Comparison of ENCODE assay signal across 9 cellular contexts in genomic region chr13:110911880-110912279, GRCh38. TPM values are rescaled to one million over a fixed set of nuclear protein-coding genes. Genes with fewer than 3 reads are reported as not detected.
DNase-seq lines count a peak whose midpoint lies in the region; ATAC-seq, FAIRE-seq and TF ChIP-seq lines count a peak whose summit lies in the region.
"Had no signal": no experiment of that assay in that cellular context is flagged by ENCODE, and none has a peak within 500 bp of the region (broad histone marks: within the 10 kb centered on the region; RNA-seq: fewer than 3 reads in every experiment).

No MANE protein-coding gene starts in this region.

- H3K4me1 ChIP-seq in GM23248 (ENCODE audit: insufficient read depth) (peaks cover 36% of the 10 kb centered on the region), PC-3 (ENCODE audit: insufficient read depth, low read length) (peaks cover 60% of the 10 kb centered on the region), endothelial cell of umbilical vein (ENCODE audit: control insufficient read depth, extremely low read depth, insufficient read depth, low read length) (peaks cover 20% of the 10 kb centered on the region), psoas muscle (peaks cover 59% of the 10 kb centered on the region), ovary (ENCODE audit: insufficient read depth) (peaks cover 36% of the 10 kb centered on the region)

- BruUV-seq in PC-3 (replicated peaks; lab: Mats Ljungman, UMichigan) (no TSS peak), endothelial cell of umbilical vein (replicated peaks; lab: Mats Ljungman, UMichigan) (no TSS peak)

- H3K4me2 ChIP-seq in GM23248 (ENCODE audit: unreplicated experiment) (peak overlapping the region; percentile 96), PC-3 (ENCODE audit: low read length) (peak overlapping the region; percentile 87), endothelial cell of umbilical vein (ENCODE audit: insufficient read depth, low read length) (peak overlapping the region; percentile 96)

- H2AFZ ChIP-seq in GM23248: no peak overlapping the region
- no peak overlapping the region for H2AFZ ChIP-seq in PC-3 (ENCODE audit: low read length)
- no peak overlapping the region for H2AFZ ChIP-seq in endothelial cell of umbilical vein (ENCODE audit: low read depth, low read length)

- intact Hi-C loops in PC-3 (cut with micrococcal nuclease): loop anchor here (10.0 kb wide), 2 partner anchors 243 to 303 kb away; no protein-coding TSS in a partner anchor
- intact Hi-C loops in endothelial cell of umbilical vein (cut with micrococcal nuclease): no loop called here
- intact Hi-C loops in psoas muscle (cut with DNase I): loop anchor here (2.0 to 10.0 kb wide), 3 partner anchors 41 to 303 kb away; partner anchors contain the start of gene ING1 (in 1 of the 2)
- intact Hi-C loops in ovary (cut with DNase I): loop anchor here (5.0 to 10.0 kb wide), 9 partner anchors 40 to 313 kb away; partner anchors contain the start of genes ING1 (in 1 of the 4) and NAXD (in 1 of the 4)
- intact Hi-C loops in left cardiac atrium (cut with DNase I): loop anchor here in 1 of 2 donors (10.0 kb wide), 1 partner anchor 303 kb away; no protein-coding TSS in a partner anchor

- no peaks in the 10 kb centered on the region for H3K9me1 ChIP-seq in endothelial cell of umbilical vein (replicated peaks; ENCODE audit: control insufficient read depth, extremely low read depth, insufficient read depth, low read length)

- H3K4me3 ChIP-seq in GM23248 (peak overlapping the region; percentile 87), PC-3 (ENCODE audit: low read length) (peak overlapping the region; percentile 98), endothelial cell of umbilical vein (replicated peaks in 1 of 3; ENCODE audit: insufficient read depth in 1 of 3, low read depth in 1 of 3, low read length in 3 of 3) (no peak overlapping the region), psoas muscle (peak overlapping the region; percentile 89), ovary (no peak overlapping the region)

- in situ Hi-C loops in GM23248 (cut with MboI): no loop called here

- no peaks in the 10 kb centered on the region for H3K27me3 ChIP-seq in GM23248 (replicated peaks; ENCODE audit: insufficient read depth)
- H3K27me3 ChIP-seq in PC-3 (ENCODE audit: low read length): no peaks in the 10 kb centered on the region
- no peaks in the 10 kb centered on the region for H3K27me3 ChIP-seq in endothelial cell of umbilical vein (ENCODE audit: control insufficient read depth in 2 of 2, insufficient read depth in 2 of 2, low read length in 2 of 2)
- no peaks in the 10 kb centered on the region for H3K27me3 ChIP-seq in psoas muscle (ENCODE audit: insufficient read depth in 3 of 3, low read length in 2 of 3)
- H3K27me3 ChIP-seq in ovary: no peaks in the 10 kb centered on the region

- peaks cover 33% of the 10 kb centered on the region for H3F3A ChIP-seq in GM23248 (ENCODE audit: insufficient read depth)
- H3F3A ChIP-seq in PC-3 (ENCODE audit: low read length, unreplicated experiment): peaks cover 3% of the 10 kb centered on the region

- H3K27ac ChIP-seq in GM23248: peak overlapping the region; percentile 96
- peak overlapping the region; percentile 84 for H3K27ac ChIP-seq in PC-3 (ENCODE audit: low read length)
- H3K27ac ChIP-seq in endothelial cell of umbilical vein (ENCODE audit: insufficient read depth, low read depth, low read length): no peak overlapping the region
- peak overlapping the region; percentile 99 for H3K27ac ChIP-seq in psoas muscle
- no peak overlapping the region for H3K27ac ChIP-seq in ovary

- H3K79me2 ChIP-seq in GM23248 (ENCODE audit: insufficient read depth) (peaks cover 70% of the 10 kb centered on the region), PC-3 (ENCODE audit: low read length) (peaks cover 75% of the 10 kb centered on the region), endothelial cell of umbilical vein (ENCODE audit: control insufficient read depth, insufficient read depth, low read length) (peaks cover 71% of the 10 kb centered on the region)

- CTCF ChIA-PET in PC-3 (lab: Charles Lee): no interaction called here
- CTCF ChIA-PET in endothelial cell of umbilical vein (lab: Charles Lee): no interaction called here

- no peak for ATAC-seq in PC-3
- ATAC-seq in psoas muscle: no peak
- no peak for ATAC-seq in left cardiac atrium

- dilution Hi-C loops in endothelial cell of umbilical vein (cut with MboI; ENCODE audit: extremely low pct_ligation_motif_present, low sequenced_read_pairs): no loop called here

- DNase-seq in GM23248 (peak; percentile 53), PC-3 (peak; percentile 71), endothelial cell of umbilical vein (ENCODE audit: low read depth, low spot score) (no peak), psoas muscle (no peak), ovary (no peak), AG20443 (ENCODE audit: low spot score) (no peak), left cardiac atrium (no peak)
- DNase-seq: activated CD4-positive, alpha-beta T cell treated with anti-CD3 and anti-CD28 coated beads, Interleukin-2, amount 50 U/mL, for 4 hours; NCI-H524 had no signal

- TF ChIP-seq CTCF in PC-3 (conservative IDR thresholded peaks at IDR 0.05; ENCODE audit: low read depth, low read length) (no peak), endothelial cell of umbilical vein (IDR thresholded peaks at IDR 0.05; ENCODE audit: extremely low read depth in 1 of 2, insufficient read depth in 1 of 2, low read depth in 1 of 2, low read length in 2 of 2) (no peak), psoas muscle (IDR thresholded peaks at IDR 0.05) (no peak), ovary (IDR thresholded peaks at IDR 0.05) (no peak)

- POLR2A ChIA-PET in PC-3 (lab: Charles Lee; ENCODE audit: unreplicated experiment): interaction anchor here (0.7 kb wide), 1 partner anchor 199 kb away, joined by 4 read pairs; no protein-coding TSS in a partner anchor
- POLR2A ChIA-PET in endothelial cell of umbilical vein (lab: Charles Lee): no interaction called here

- H3K36me3 ChIP-seq in GM23248 (ENCODE audit: low read depth): peaks cover 4% of the 10 kb centered on the region; the same call in 1 of the 2 replicates
- H3K36me3 ChIP-seq in PC-3 (ENCODE audit: low read depth, low read length): peaks cover 18% of the 10 kb centered on the region
- H3K36me3 ChIP-seq in endothelial cell of umbilical vein (ENCODE audit: control insufficient read depth in 2 of 2, extremely low read depth in 1 of 2, insufficient read depth in 2 of 2, low read length in 2 of 2): peaks cover 0 to 5% of the 10 kb centered on the region in 2 experiments
- H3K36me3 ChIP-seq in psoas muscle (ENCODE audit: insufficient read depth in 1 of 2, low read depth in 1 of 2): peaks cover 13 to 18% of the 10 kb centered on the region in 2 donors
- H3K36me3 ChIP-seq in ovary: no peaks in the 10 kb centered on the region

- peaks cover 11% of the 10 kb centered on the region for H4K20me1 ChIP-seq in GM23248 (ENCODE audit: insufficient read depth)
- H4K20me1 ChIP-seq in PC-3 (ENCODE audit: low read length): peaks cover 49% of the 10 kb centered on the region
- peaks cover 11% of the 10 kb centered on the region for H4K20me1 ChIP-seq in endothelial cell of umbilical vein (replicated peaks; ENCODE audit: control insufficient read depth, extremely low read depth, insufficient read depth, low read length)

- TF ChIP-seq POLR2A in endothelial cell of umbilical vein (IDR thresholded peaks at IDR 0.05; ENCODE audit: low read depth, low read length): no peak
- no peak for TF ChIP-seq POLR2A in ovary (IDR thresholded peaks at IDR 0.05)

- FAIRE-seq in endothelial cell of umbilical vein (lab: Jason Lieb, UNC): no peak

- no peak for TF ChIP-seq EP300 in ovary (IDR thresholded peaks at IDR 0.05)

- H3K9me3 ChIP-seq in GM23248 (ENCODE audit: low read depth) (no peaks in the 10 kb centered on the region), PC-3 (ENCODE audit: low read length) (no peaks in the 10 kb centered on the region), endothelial cell of umbilical vein (replicated peaks; ENCODE audit: control insufficient read depth, insufficient read depth, low read length) (no peaks in the 10 kb centered on the region), psoas muscle (no peaks in the 10 kb centered on the region), ovary (no peaks in the 10 kb centered on the region)

- H3K9ac ChIP-seq in GM23248 (peak overlapping the region; percentile 94; the same call in 1 of the 2 replicates), PC-3 (ENCODE audit: low read length) (peak overlapping the region; percentile 97), endothelial cell of umbilical vein (replicated peaks; ENCODE audit: extremely low read depth, insufficient read depth, low read length) (no peak overlapping the region)

- WGBS in GM23248 (ENCODE audit: low coverage in 1 of 2, low lambda C conversion rate in 2 of 2, missing lambda C conversion rate in 2 of 2), 2 experiments: 62 to 71% methylated on average over 2 of the region's 2 CpGs
- 35 to 55% (median 37%) methylated on average over 2 of the region's 2 CpGs for WGBS in psoas muscle, 3 donors
- WGBS in ovary, 3 donors: 82 to 84% (median 82%) methylated on average over 2 of the region's 2 CpGs

- H3K9me2 ChIP-seq in GM23248 (ENCODE audit: insufficient read depth): no peaks in the 10 kb centered on the region
- no peaks in the 10 kb centered on the region for H3K9me2 ChIP-seq in PC-3 (replicated peaks; ENCODE audit: low read length)

TF ChIP-seq in endothelial cell of umbilical vein, 7 proteins besides CTCF, POLR2A, EP300 and RAD21 (continues in another document):
- TF ChIP-seq JUN (IDR thresholded peaks at IDR 0.05; ENCODE audit: borderline replicate concordance, insufficient read depth, insufficient read length, low read depth): no peak
- no peak for TF ChIP-seq MYC (IDR thresholded peaks at IDR 0.05; ENCODE audit: low read depth, low read length)
- TF ChIP-seq FOS (IDR thresholded peaks at IDR 0.05; ENCODE audit: borderline replicate concordance, insufficient read depth, low read length): no peak

RNA-seq across cellular contexts. Expression of gene ANKRD10, which starts 3.0 kb away (rescaled TPM):
- 34.1 and 39.9 TPM in 2 replicates for total RNA-seq in GM23248 (2014; rRNA removed; shearing (Covaris generic))
- polyA plus RNA-seq in GM23248 (2016; fragmentation: Nextera tagmentation; extraction: Ambion mirVana) (33.4 and 42.7 TPM in 2 replicates), endothelial cell of umbilical vein (43.8 and 44.5 TPM in 2 replicates), psoas muscle (100 to 1,000 TPM in 1 of 3 donors, 10 to 100 TPM in 2; 82.0 to 123 (median 99.3) TPM), ovary (10 to 100 TPM; 62.4 to 87.6 TPM)
- total RNA-seq in PC-3 (2014; rRNA removed) (47.1 and 60.2 TPM in 2 replicates), endothelial cell of umbilical vein (83.1 and 94.1 TPM in 2 replicates), psoas muscle (100 to 1,000 TPM; 106 to 225 (median 159) TPM), ovary (100 to 1,000 TPM in 6 of 7 donors, 10 to 100 TPM in 1; 84.0 to 172 (median 133) TPM), left cardiac atrium (10 to 100 TPM; 48.7 to 78.7 TPM)
- polyA plus RNA-seq in endothelial cell of umbilical vein (2011; cell fraction: cytosol; rRNA removed): 21.4 and 27.7 TPM in 2 replicates
- polyA plus RNA-seq in endothelial cell of umbilical vein (2011; cell fraction: nucleus; rRNA removed): 279 and 295 TPM in 2 replicates
- polyA plus RNA-seq in endothelial cell of umbilical vein (2012): 43.9 and 50.4 TPM in 2 replicates
- polyA minus RNA-seq in endothelial cell of umbilical vein: 89.2 and 94.7 TPM in 2 replicates
- polyA minus RNA-seq in endothelial cell of umbilical vein (2011; cell fraction: cytosol; rRNA and poly(A)+ RNA removed): 48.4 TPM
- polyA minus RNA-seq in endothelial cell of umbilical vein (2011; cell fraction: nucleus; rRNA and poly(A)+ RNA removed): 230 and 241 TPM in 2 replicates

Comparison
In these comparisons a context has a peak if more than half of its experiments do, and no peak if none do; other contexts are left out.
1. DNase-seq: peak in GM23248 (single experiment) and PC-3 (single experiment); none in endothelial cell of umbilical vein (single experiment), psoas muscle (0 of 2), ovary (0 of 5), AG20443 (single experiment) and left cardiac atrium (single experiment).
2. H3K27ac ChIP-seq: peak in GM23248 (single experiment), PC-3 (single experiment) and psoas muscle (single experiment); none in endothelial cell of umbilical vein (single experiment) and ovary (0 of 2).
3. H3K4me3 ChIP-seq: peak in GM23248 (single experiment), PC-3 (single experiment) and psoas muscle (single experiment); none in endothelial cell of umbilical vein (0 of 3) and ovary (single experiment).
4. Peak in every context shown above with its lines, with median percentiles within 50 percentile points of each other: H3K4me2 ChIP-seq.